In genomic region chr3:44238889-44239288, GRCh38 we compare ENCODE assay signal across 9 cellular contexts. TPM values are rescaled to one million over a fixed set of nuclear protein-coding genes. Genes with fewer than 3 reads are reported as not detected.
"Had no signal": no experiment of that assay in that cellular context is flagged by ENCODE, and none has a peak within 500 bp of the region (broad histone marks: within the 10 kb centered on the region; RNA-seq: fewer than 3 reads in every experiment).

No MANE protein-coding gene starts in this region.

- FAIRE-seq: G401.6, GM12878, GM12891, GM12892, GM18507, GM19239 had no signal

- H3K4me3 ChIP-seq: GM12878 had no signal

- ATAC-seq: GM12878 had no signal

- DNase-seq: GDM1, GF-D8 had no signal

RNA-seq across cellular contexts. Expression of gene TOPAZ1, which starts 2.8 kb away (rescaled TPM):
- total RNA-seq: G401, GM12878 had no signal
